In the genomic region with DNA sequence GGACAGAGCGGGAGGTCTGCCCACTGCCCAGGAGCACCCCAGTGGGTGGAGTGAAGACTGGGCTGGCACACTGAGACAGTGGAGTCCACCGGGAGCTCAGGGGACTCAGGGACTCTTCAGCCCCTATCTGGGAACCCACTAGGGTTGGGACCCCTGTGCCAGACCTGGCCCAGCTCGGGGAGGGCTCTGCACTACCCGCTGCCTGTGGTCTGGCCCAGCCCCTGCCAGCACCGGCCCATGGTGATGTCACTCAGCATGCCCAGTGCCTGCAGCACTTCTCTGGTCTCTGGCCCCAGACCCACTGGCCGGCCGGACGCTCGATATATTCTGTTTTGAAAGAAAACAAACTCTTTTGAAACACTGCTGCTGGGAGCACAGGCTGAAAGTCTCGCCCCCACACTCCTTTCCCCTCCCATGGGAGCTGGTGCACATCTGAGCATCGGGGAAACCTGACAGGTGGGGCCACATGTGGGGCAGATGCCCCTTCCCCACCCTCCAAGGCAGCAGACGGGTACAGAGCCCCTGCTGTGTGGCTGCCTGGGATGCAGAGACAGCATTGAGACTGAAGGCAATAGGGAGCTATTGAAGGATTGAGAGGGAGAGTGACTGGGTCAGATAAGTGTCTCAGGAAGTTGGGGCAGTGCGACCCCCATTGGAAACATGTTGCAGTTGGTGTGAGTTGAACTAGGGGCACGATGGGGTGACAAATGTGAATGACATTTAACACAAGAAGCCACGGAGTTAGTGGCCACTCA, we compare ENCODE assay signal across 16 cellular contexts.
DNase-seq lines count a peak whose midpoint lies in the region; ATAC-seq lines count a peak whose summit lies in the region.
"Had no signal": no experiment of that assay in that cellular context is flagged by ENCODE, and none has a peak within 500 bp of the region (broad histone marks: within the 10 kb centered on the region; RNA-seq: fewer than 3 reads in every experiment).

No MANE protein-coding gene starts in this region.

- H3K9me3 Mint-ChIP-seq in activated naive CD4-positive, alpha-beta T cell treated with anti-CD3 and anti-CD28 coated beads, Interleukin-2, amount 10 ng/mL, durations not matched to agents 7 days and 5 days: peaks cover 6% of the 10 kb centered on the region
- no peaks in the 10 kb centered on the region for H3K9me3 Mint-ChIP-seq in activated naive CD4-positive, alpha-beta T cell treated with anti-CD3 and anti-CD28 coated beads, Interleukin-2, amount 50 U/mL, for 72 hours
- peaks cover 4% of the 10 kb centered on the region for H3K9me3 Mint-ChIP-seq in activated naive CD8-positive, alpha-beta T cell treated with anti-CD3 and anti-CD28 coated beads, Interleukin-2, amount 50 U/mL, for 24 hours
- H3K9me3 Mint-ChIP-seq: stimulated activated effector memory CD8-positive, alpha-beta T cell treated with anti-CD3 and anti-CD28 coated beads, Interleukin-12 subunit alpha, Interleukin-12 subunit beta, amount 100 ng/mL, for 72 hours had no signal

- no peaks in the 10 kb centered on the region for H3K36me3 Mint-ChIP-seq in activated naive CD4-positive, alpha-beta T cell treated with anti-CD3 and anti-CD28 coated beads, Interleukin-2, amount 10 ng/mL, durations not matched to agents 7 days and 5 days
- no peaks in the 10 kb centered on the region for H3K36me3 Mint-ChIP-seq in activated naive CD4-positive, alpha-beta T cell treated with anti-CD3 and anti-CD28 coated beads, Interleukin-2, amount 50 U/mL, for 72 hours
- no peaks in the 10 kb centered on the region for H3K36me3 Mint-ChIP-seq in activated naive CD8-positive, alpha-beta T cell treated with anti-CD3 and anti-CD28 coated beads, Interleukin-2, amount 50 U/mL, for 24 hours (ENCODE audit: low read depth)
- H3K36me3 Mint-ChIP-seq: stimulated activated effector memory CD8-positive, alpha-beta T cell treated with anti-CD3 and anti-CD28 coated beads, Interleukin-12 subunit alpha, Interleukin-12 subunit beta, amount 100 ng/mL, for 72 hours had no signal

- H3K27me3 ChIP-seq in skeletal muscle satellite cell (ENCODE audit: control insufficient read depth, insufficient read depth, low read length): no peaks in the 10 kb centered on the region
- H3K27me3 ChIP-seq: neutrophil had no signal

- H3K4me1 Mint-ChIP-seq in activated naive CD4-positive, alpha-beta T cell treated with anti-CD3 and anti-CD28 coated beads, Interleukin-2, amount 10 ng/mL, durations not matched to agents 7 days and 5 days: peaks cover 4% of the 10 kb centered on the region
- H3K4me1 Mint-ChIP-seq in activated naive CD8-positive, alpha-beta T cell treated with anti-CD3 and anti-CD28 coated beads, Interleukin-2, amount 50 U/mL, for 24 hours: peaks cover 13% of the 10 kb centered on the region
- H3K4me1 Mint-ChIP-seq: stimulated activated effector memory CD8-positive, alpha-beta T cell treated with anti-CD3 and anti-CD28 coated beads, Interleukin-12 subunit alpha, Interleukin-12 subunit beta, amount 100 ng/mL, for 72 hours had no signal

- H3K4me1 ChIP-seq in skeletal muscle satellite cell (ENCODE audit: control insufficient read depth, insufficient read depth, low read length): peaks cover 54% of the 10 kb centered on the region

- peaks cover 6% of the 10 kb centered on the region for H3K9me3 ChIP-seq in skeletal muscle satellite cell (replicated peaks; ENCODE audit: low read length)
- H3K9me3 ChIP-seq: neutrophil had no signal

- no peak for ATAC-seq in activated naive CD4-positive, alpha-beta T cell treated with anti-CD3 and anti-CD28 coated beads, Interleukin-2, amount 50 U/mL, for 72 hours
- no peak for ATAC-seq in activated naive CD8-positive, alpha-beta T cell treated with anti-CD3 and anti-CD28 coated beads, Interleukin-2, amount 50 U/mL, for 24 hours
- ATAC-seq in HG02852 (IDR thresholded peaks at IDR 0.05; ENCODE audit: unreplicated experiment): no peak
- no peak for ATAC-seq in GM18502 (IDR thresholded peaks at IDR 0.05; ENCODE audit: poor library complexity, unreplicated experiment)
- ATAC-seq: PC-3; stimulated activated effector memory CD8-positive, alpha-beta T cell treated with anti-CD3 and anti-CD28 coated beads, Interleukin-12 subunit alpha, Interleukin-12 subunit beta, amount 100 ng/mL, for 72 hours had no signal

- no peaks in the 10 kb centered on the region for H3K36me3 ChIP-seq in skeletal muscle satellite cell (ENCODE audit: insufficient read depth, low read length)
- H3K36me3 ChIP-seq: neutrophil had no signal

- H3K4me3 Mint-ChIP-seq in activated naive CD4-positive, alpha-beta T cell treated with anti-CD3 and anti-CD28 coated beads, Interleukin-2, amount 10 ng/mL, durations not matched to agents 7 days and 5 days: no peak overlapping the region
- no peak overlapping the region for H3K4me3 Mint-ChIP-seq in activated naive CD8-positive, alpha-beta T cell treated with anti-CD3 and anti-CD28 coated beads, Interleukin-2, amount 50 U/mL, for 24 hours
- H3K4me3 Mint-ChIP-seq: stimulated activated effector memory CD8-positive, alpha-beta T cell treated with anti-CD3 and anti-CD28 coated beads, Interleukin-12 subunit alpha, Interleukin-12 subunit beta, amount 100 ng/mL, for 72 hours had no signal

- CTCF ChIA-PET in activated naive CD4-positive, alpha-beta T cell treated with anti-CD3 and anti-CD28 coated beads, Interleukin-2, amount 10 ng/mL, durations not matched to agents 7 days and 5 days (lab: Charles Lee): no interaction called here

- no peak overlapping the region for H3K4me3 ChIP-seq in skeletal muscle satellite cell (ENCODE audit: low read length)

- no peak overlapping the region for H3K27ac Mint-ChIP-seq in activated naive CD4-positive, alpha-beta T cell treated with anti-CD3 and anti-CD28 coated beads, Interleukin-2, amount 10 ng/mL, durations not matched to agents 7 days and 5 days
- H3K27ac Mint-ChIP-seq in activated naive CD4-positive, alpha-beta T cell treated with anti-CD3 and anti-CD28 coated beads, Interleukin-2, amount 50 U/mL, for 72 hours: no peak overlapping the region
- no peak overlapping the region for H3K27ac Mint-ChIP-seq in activated naive CD8-positive, alpha-beta T cell treated with anti-CD3 and anti-CD28 coated beads, Interleukin-2, amount 50 U/mL, for 24 hours
- H3K27ac Mint-ChIP-seq: stimulated activated effector memory CD8-positive, alpha-beta T cell treated with anti-CD3 and anti-CD28 coated beads, Interleukin-12 subunit alpha, Interleukin-12 subunit beta, amount 100 ng/mL, for 72 hours had no signal

- H3K27me3 Mint-ChIP-seq in activated naive CD4-positive, alpha-beta T cell treated with anti-CD3 and anti-CD28 coated beads, Interleukin-2, amount 10 ng/mL, durations not matched to agents 7 days and 5 days: peaks cover 7% of the 10 kb centered on the region
- H3K27me3 Mint-ChIP-seq in activated naive CD8-positive, alpha-beta T cell treated with anti-CD3 and anti-CD28 coated beads, Interleukin-2, amount 50 U/mL, for 24 hours: no peaks in the 10 kb centered on the region

- H3K4me2 ChIP-seq in skeletal muscle satellite cell (ENCODE audit: low read length): peak overlapping the region; percentile 32
- H3K4me2 ChIP-seq: SK-N-SH had no signal

- H3K9ac ChIP-seq in skeletal muscle satellite cell (ENCODE audit: low read depth, low read length): peak overlapping the region; percentile 31
- H3K9ac ChIP-seq: SK-N-SH had no signal

- DNase-seq in activated naive CD4-positive, alpha-beta T cell treated with anti-CD3 and anti-CD28 coated beads, Interleukin-2, amount 10 ng/mL, durations not matched to agents 7 days and 5 days: peak; percentile 9
- no peak for DNase-seq in activated naive CD4-positive, alpha-beta T cell treated with anti-CD3 and anti-CD28 coated beads, Interleukin-2, amount 50 U/mL, for 72 hours (ENCODE audit: low spot score in 2 of 2)
- DNase-seq in activated naive CD8-positive, alpha-beta T cell treated with anti-CD3 and anti-CD28 coated beads, Interleukin-2, amount 50 U/mL, for 24 hours: peak; percentile 0
- peak; percentile 49 for DNase-seq in islet precursor cell
- no peak for DNase-seq in medulla oblongata (ENCODE audit: extremely low spot score)
- DNase-seq: activated CD4-positive, alpha-beta T cell treated with anti-CD3 and anti-CD28 coated beads, Interleukin-2, amount 50 U/mL, for 48 hours; activated naive CD4-positive, alpha-beta T cell; NCI-H1930; NCI-H526; PC-3; SK-N-SH had no signal

Comparison
In these comparisons a context has a peak if more than half of its experiments do, and no peak if none do; other contexts are left out.
1. DNase-seq: peak in activated naive CD4-positive, alpha-beta T cell treated with anti-CD3 and anti-CD28 coated beads, Interleukin-2, amount 10 ng/mL, durations not matched to agents 7 days and 5 days (single experiment), activated naive CD8-positive, alpha-beta T cell treated with anti-CD3 and anti-CD28 coated beads, Interleukin-2, amount 50 U/mL, for 24 hours (single experiment) and islet precursor cell (single experiment); none in activated naive CD4-positive, alpha-beta T cell treated with anti-CD3 and anti-CD28 coated beads, Interleukin-2, amount 50 U/mL, for 72 hours (0 of 2) and medulla oblongata (single experiment).